In genomic region chr2:231713421-231713737, GRCh38 we compare ENCODE assay signal across 1 cellular context.
TF ChIP-seq lines count a peak whose summit lies in the region.

No MANE protein-coding gene starts in this region.

TF ChIP-seq in GM12878, 131 proteins besides CTCF, POLR2A, EP300 and RAD21:
- peak; percentile 44; the same call in 1 of the 2 replicates for TF ChIP-seq PKNOX1 (IDR thresholded peaks at IDR 0.05)
